1 cellular context compared by ENCODE assay signal in the genomic region with DNA sequence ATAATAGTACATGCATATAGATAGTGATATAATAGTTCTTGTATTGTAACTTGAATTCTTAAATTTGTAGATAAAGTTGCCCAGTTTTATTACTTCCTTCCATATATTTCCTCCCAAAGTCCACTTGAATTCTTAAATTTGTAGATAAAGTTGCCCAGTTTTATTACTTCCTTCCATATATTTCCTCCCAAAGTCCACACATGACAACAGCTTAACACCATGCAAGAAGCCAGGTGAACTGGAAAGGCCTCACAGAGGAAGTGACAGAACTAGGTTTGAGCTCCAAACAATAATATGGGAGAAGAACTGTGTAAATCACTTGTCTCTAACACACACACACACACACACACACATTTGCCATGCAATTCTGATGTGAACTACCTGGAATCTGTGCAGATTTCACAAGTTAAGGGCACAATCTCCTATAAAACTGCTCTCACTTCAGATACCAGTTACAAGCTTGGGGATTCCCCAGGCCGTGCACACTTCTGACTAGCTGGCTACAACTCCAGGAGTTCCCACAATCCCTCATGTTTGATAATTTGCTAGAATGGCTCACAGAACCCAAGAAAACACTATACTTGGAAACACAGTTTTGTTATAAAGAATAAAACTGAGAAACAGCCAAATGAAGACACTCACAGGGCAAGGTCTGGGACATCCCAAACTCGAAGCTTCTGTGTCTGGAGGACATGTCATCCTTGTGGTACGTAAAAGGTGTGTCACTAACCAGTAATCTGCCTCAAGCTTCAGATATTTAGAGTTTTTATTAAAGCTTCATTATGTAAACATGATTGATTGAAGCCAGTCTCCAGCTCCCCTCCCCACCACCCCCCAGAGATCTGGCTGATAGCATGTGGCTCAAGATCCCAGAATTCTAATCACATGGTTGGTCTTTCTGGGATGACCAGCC.
TF ChIP-seq lines count a peak whose summit lies in the region.

No MANE protein-coding gene starts in this region.

TF ChIP-seq in GM23338, 12 proteins besides CTCF, POLR2A, EP300 and RAD21 (continued from another document):
- TF ChIP-seq, protein P1, sequence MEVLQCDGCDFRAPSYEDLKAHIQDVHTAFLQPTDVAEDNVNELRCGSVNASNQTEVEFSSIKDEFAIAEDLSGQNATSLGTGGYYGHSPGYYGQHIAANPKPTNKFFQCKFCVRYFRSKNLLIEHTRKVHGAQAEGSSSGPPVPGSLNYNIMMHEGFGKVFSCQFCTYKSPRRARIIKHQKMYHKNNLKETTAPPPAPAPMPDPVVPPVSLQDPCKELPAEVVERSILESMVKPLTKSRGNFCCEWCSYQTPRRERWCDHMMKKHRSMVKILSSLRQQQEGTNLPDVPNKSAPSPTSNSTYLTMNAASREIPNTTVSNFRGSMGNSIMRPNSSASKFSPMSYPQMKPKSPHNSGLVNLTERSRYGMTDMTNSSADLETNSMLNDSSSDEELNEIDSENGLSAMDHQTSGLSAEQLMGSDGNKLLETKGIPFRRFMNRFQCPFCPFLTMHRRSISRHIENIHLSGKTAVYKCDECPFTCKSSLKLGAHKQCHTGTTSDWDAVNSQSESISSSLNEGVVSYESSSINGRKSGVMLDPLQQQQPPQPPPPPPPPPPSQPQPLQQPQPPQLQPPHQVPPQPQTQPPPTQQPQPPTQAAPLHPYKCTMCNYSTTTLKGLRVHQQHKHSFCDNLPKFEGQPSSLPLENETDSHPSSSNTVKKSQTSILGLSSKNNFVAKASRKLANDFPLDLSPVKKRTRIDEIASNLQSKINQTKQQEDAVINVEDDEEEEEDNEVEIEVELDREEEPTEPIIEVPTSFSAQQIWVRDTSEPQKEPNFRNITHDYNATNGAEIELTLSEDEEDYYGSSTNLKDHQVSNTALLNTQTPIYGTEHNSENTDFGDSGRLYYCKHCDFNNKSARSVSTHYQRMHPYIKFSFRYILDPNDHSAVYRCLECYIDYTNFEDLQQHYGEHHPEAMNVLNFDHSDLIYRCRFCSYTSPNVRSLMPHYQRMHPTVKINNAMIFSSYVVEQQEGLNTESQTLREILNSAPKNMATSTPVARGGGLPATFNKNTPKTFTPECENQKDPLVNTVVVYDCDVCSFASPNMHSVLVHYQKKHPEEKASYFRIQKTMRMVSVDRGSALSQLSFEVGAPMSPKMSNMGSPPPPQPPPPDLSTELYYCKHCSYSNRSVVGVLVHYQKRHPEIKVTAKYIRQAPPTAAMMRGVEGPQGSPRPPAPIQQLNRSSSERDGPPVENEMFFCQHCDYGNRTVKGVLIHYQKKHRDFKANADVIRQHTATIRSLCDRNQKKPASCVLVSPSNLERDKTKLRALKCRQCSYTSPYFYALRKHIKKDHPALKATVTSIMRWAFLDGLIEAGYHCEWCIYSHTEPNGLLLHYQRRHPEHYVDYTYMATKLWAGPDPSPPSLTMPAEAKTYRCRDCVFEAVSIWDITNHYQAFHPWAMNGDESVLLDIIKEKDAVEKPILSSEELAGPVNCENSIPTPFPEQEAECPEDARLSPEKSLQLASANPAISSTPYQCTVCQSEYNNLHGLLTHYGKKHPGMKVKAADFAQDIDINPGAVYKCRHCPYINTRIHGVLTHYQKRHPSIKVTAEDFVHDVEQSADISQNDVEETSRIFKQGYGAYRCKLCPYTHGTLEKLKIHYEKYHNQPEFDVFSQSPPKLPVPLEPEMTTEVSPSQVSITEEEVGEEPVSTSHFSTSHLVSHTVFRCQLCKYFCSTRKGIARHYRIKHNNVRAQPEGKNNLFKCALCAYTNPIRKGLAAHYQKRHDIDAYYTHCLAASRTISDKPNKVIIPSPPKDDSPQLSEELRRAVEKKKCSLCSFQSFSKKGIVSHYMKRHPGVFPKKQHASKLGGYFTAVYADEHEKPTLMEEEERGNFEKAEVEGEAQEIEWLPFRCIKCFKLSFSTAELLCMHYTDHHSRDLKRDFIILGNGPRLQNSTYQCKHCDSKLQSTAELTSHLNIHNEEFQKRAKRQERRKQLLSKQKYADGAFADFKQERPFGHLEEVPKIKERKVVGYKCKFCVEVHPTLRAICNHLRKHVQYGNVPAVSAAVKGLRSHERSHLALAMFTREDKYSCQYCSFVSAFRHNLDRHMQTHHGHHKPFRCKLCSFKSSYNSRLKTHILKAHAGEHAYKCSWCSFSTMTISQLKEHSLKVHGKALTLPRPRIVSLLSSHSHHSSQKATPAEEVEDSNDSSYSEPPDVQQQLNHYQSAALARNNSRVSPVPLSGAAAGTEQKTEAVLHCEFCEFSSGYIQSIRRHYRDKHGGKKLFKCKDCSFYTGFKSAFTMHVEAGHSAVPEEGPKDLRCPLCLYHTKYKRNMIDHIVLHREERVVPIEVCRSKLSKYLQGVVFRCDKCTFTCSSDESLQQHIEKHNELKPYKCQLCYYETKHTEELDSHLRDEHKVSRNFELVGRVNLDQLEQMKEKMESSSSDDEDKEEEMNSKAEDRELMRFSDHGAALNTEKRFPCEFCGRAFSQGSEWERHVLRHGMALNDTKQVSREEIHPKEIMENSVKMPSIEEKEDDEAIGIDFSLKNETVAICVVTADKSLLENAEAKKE (CRISPR knock-in tag; IDR thresholded peaks at IDR 0.05): no peak
- TF ChIP-seq ZNF331 (CRISPR knock-in tag; IDR thresholded peaks at IDR 0.05; ENCODE audit: low read depth) (no peak), ZNF114 (CRISPR knock-in tag; IDR thresholded peaks at IDR 0.05) (no peak), STAT1 (IDR thresholded peaks at IDR 0.05; ENCODE audit: unreplicated experiment) (no peak), CREB1 (CRISPR knock-in tag; IDR thresholded peaks at IDR 0.05; ENCODE audit: low read depth) (no peak), NANOG (IDR thresholded peaks at IDR 0.05; ENCODE audit: borderline replicate concordance) (no peak)
- TF ChIP-seq, protein P2, sequence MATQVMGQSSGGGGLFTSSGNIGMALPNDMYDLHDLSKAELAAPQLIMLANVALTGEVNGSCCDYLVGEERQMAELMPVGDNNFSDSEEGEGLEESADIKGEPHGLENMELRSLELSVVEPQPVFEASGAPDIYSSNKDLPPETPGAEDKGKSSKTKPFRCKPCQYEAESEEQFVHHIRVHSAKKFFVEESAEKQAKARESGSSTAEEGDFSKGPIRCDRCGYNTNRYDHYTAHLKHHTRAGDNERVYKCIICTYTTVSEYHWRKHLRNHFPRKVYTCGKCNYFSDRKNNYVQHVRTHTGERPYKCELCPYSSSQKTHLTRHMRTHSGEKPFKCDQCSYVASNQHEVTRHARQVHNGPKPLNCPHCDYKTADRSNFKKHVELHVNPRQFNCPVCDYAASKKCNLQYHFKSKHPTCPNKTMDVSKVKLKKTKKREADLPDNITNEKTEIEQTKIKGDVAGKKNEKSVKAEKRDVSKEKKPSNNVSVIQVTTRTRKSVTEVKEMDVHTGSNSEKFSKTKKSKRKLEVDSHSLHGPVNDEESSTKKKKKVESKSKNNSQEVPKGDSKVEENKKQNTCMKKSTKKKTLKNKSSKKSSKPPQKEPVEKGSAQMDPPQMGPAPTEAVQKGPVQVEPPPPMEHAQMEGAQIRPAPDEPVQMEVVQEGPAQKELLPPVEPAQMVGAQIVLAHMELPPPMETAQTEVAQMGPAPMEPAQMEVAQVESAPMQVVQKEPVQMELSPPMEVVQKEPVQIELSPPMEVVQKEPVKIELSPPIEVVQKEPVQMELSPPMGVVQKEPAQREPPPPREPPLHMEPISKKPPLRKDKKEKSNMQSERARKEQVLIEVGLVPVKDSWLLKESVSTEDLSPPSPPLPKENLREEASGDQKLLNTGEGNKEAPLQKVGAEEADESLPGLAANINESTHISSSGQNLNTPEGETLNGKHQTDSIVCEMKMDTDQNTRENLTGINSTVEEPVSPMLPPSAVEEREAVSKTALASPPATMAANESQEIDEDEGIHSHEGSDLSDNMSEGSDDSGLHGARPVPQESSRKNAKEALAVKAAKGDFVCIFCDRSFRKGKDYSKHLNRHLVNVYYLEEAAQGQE (IDR thresholded peaks at IDR 0.05; ENCODE audit: unreplicated experiment): no peak
- TF ChIP-seq, protein P3, sequence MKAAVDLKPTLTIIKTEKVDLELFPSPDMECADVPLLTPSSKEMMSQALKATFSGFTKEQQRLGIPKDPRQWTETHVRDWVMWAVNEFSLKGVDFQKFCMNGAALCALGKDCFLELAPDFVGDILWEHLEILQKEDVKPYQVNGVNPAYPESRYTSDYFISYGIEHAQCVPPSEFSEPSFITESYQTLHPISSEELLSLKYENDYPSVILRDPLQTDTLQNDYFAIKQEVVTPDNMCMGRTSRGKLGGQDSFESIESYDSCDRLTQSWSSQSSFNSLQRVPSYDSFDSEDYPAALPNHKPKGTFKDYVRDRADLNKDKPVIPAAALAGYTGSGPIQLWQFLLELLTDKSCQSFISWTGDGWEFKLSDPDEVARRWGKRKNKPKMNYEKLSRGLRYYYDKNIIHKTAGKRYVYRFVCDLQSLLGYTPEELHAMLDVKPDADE (IDR thresholded peaks at IDR 0.05): no peak
TF ChIP-seq in GM23338: peak in this region for 0.
